In genomic region chr19:21127898-21128297, GRCh38 we compare ENCODE assay signal across 19 cellular contexts. TPM values are rescaled to one million over a fixed set of nuclear protein-coding genes. Genes with fewer than 3 reads are reported as not detected.
DNase-seq lines count a peak whose midpoint lies in the region; FAIRE-seq and TF ChIP-seq lines count a peak whose summit lies in the region.
"Had no signal": no experiment of that assay in that cellular context is flagged by ENCODE, and none has a peak within 500 bp of the region (broad histone marks: within the 10 kb centered on the region; RNA-seq: fewer than 3 reads in every experiment).

No MANE protein-coding gene starts in this region.

- peaks cover 24% of the 10 kb centered on the region for H3K79me1 ChIP-seq in trophoblast cell (ENCODE audit: low read length)

- peaks cover 2 to 9% of the 10 kb centered on the region in 2 experiments for H3K4me1 ChIP-seq in trophoblast cell (ENCODE audit: control insufficient read depth in 1 of 2, insufficient read depth in 2 of 2, low read length in 2 of 2)
- no peaks in the 10 kb centered on the region for H3K4me1 ChIP-seq in right atrium auricular region
- H3K4me1 ChIP-seq: A549 had no signal

- no peak overlapping the region for H3K9ac ChIP-seq in trophoblast cell (ENCODE audit: low read length)

- H2BK12ac ChIP-seq in trophoblast cell (ENCODE audit: low read length), result no peak overlapping the region

- H3K9me3 ChIP-seq in trophoblast cell (ENCODE audit: insufficient read depth, low read depth, low read length), result peaks cover 2% of the 10 kb centered on the region
- H3K9me3 ChIP-seq in right atrium auricular region, result no peaks in the 10 kb centered on the region
- H3K9me3 ChIP-seq: A549 had no signal

- H4K8ac ChIP-seq in trophoblast cell (ENCODE audit: low read depth, low read length), result no peak overlapping the region

- H3K4ac ChIP-seq in trophoblast cell (ENCODE audit: low read depth, low read length), result no peak overlapping the region

- peak overlapping the region; percentile 32 for H3K27ac Mint-ChIP-seq in type B pancreatic cell
- H3K27ac Mint-ChIP-seq: CD14-positive monocyte; CD8-positive, alpha-beta T cell had no signal

- no CpG with 5 or more reads among the region's 4 CpGs for WGBS in trophoblast cell (ENCODE audit: extremely low coverage, insufficient coverage, insufficient read length)

- no peak overlapping the region for H2BK5ac ChIP-seq in trophoblast cell (ENCODE audit: low read depth, low read length, poor library complexity)

- DNase-seq in amniotic epithelial cell (ENCODE audit: low read depth), result peak; percentile 22
- DNase-seq in bronchial epithelial cell (ENCODE audit: low read depth), result no peak
- no peak for DNase-seq in trophoblast cell
- no peak for DNase-seq in type B pancreatic cell (ENCODE audit: extremely low spot score, unreplicated experiment)
- DNase-seq in middle frontal gyrus (ENCODE audit: extremely low spot score, low spot score), result no peak
- no peak for DNase-seq in HuH-7.5 (ENCODE audit: low spot score)
- no peak for DNase-seq in right atrium auricular region (ENCODE audit: low spot score)
- DNase-seq: CD8-positive, alpha-beta T cell; COR-L47; DMS153; DMS79 treated with DMSO at 0.1 percent for 48 hours; EL; GOT3; H9 had no signal

- H3K27me3 Mint-ChIP-seq in type B pancreatic cell, result no peaks in the 10 kb centered on the region

- H2AFZ ChIP-seq in trophoblast cell (ENCODE audit: insufficient read depth, low read length, poor library complexity), result no peak overlapping the region

- H3K27ac ChIP-seq in trophoblast cell (ENCODE audit: low read depth, low read length) (peak overlapping the region; percentile 28), right atrium auricular region (no peak overlapping the region)
- H3K27ac ChIP-seq: A549 had no signal

- H4K91ac ChIP-seq in trophoblast cell (ENCODE audit: low read depth, low read length), result no peak overlapping the region

- no peak overlapping the region for H3K18ac ChIP-seq in trophoblast cell (ENCODE audit: low read length)

- no peaks in the 10 kb centered on the region for H3K79me2 ChIP-seq in trophoblast cell (ENCODE audit: control insufficient read depth, insufficient read depth, low read length, poor library complexity)

- H3K14ac ChIP-seq in trophoblast cell (ENCODE audit: low read length), result no peak overlapping the region

- no peak overlapping the region for H3K23ac ChIP-seq in trophoblast cell (ENCODE audit: low read length)

- H3K36me3 Mint-ChIP-seq in type B pancreatic cell, result peaks cover 19% of the 10 kb centered on the region
- H3K36me3 Mint-ChIP-seq: CD8-positive, alpha-beta T cell had no signal

- peaks cover 29% of the 10 kb centered on the region for H3K4me1 Mint-ChIP-seq in type B pancreatic cell (ENCODE audit: unreplicated experiment)
- H3K4me1 Mint-ChIP-seq: CD14-positive monocyte had no signal

- H3K4me2 ChIP-seq in trophoblast cell (ENCODE audit: low read length), result no peak overlapping the region
- H3K4me2 ChIP-seq: A549 had no signal

- TF ChIP-seq CTCF in bronchial epithelial cell (IDR thresholded peaks at IDR 0.05; ENCODE audit: insufficient read depth, low read length, severe bottlenecking) (no peak), type B pancreatic cell (conservative IDR thresholded peaks at IDR 0.05) (no peak), right atrium auricular region (IDR thresholded peaks at IDR 0.05) (no peak)

- H2AK5ac ChIP-seq in trophoblast cell (ENCODE audit: low read length), result no peak overlapping the region

- H3K4me3 Mint-ChIP-seq in type B pancreatic cell, result no peak overlapping the region
- H3K4me3 Mint-ChIP-seq: CD14-positive monocyte; CD8-positive, alpha-beta T cell; H9 had no signal

- peak; percentile 7 for FAIRE-seq in bronchial epithelial cell (lab: Jason Lieb, UNC)
- FAIRE-seq: A549, D721Med, G401.6, GM12891 had no signal

- H3K4me3 ChIP-seq in bronchial epithelial cell (ENCODE audit: low read depth, low read length) (no peak overlapping the region), trophoblast cell (ENCODE audit: low read depth, low read length) (no peak overlapping the region), right atrium auricular region (no peak overlapping the region)
- H3K4me3 ChIP-seq: A549 had no signal

- H3K36me3 ChIP-seq in bronchial epithelial cell (ENCODE audit: control insufficient read depth, insufficient read depth, low read length) (no peaks in the 10 kb centered on the region), trophoblast cell (ENCODE audit: control insufficient read depth in 1 of 2, insufficient read depth in 2 of 2, low read length in 2 of 2) (peaks cover under 1 to 2% of the 10 kb centered on the region in 2 experiments), right atrium auricular region (no peaks in the 10 kb centered on the region)

- peaks cover 9% of the 10 kb centered on the region for H3K9me3 Mint-ChIP-seq in type B pancreatic cell

- H2BK120ac ChIP-seq in trophoblast cell (ENCODE audit: insufficient read depth, low read length, poor library complexity), result peak overlapping the region; percentile 66

- H3K27me3 ChIP-seq in bronchial epithelial cell (ENCODE audit: control insufficient read depth, insufficient read depth, low read length) (no peaks in the 10 kb centered on the region), trophoblast cell (ENCODE audit: insufficient read depth, low read length) (no peaks in the 10 kb centered on the region), right atrium auricular region (no peaks in the 10 kb centered on the region)

- H4K12ac ChIP-seq in trophoblast cell (ENCODE audit: low read depth, low read length), result no peak overlapping the region

RNA-seq across cellular contexts. Expression of gene ZNF431, which starts 13.9 kb away (rescaled TPM):
- total RNA-seq in bronchial epithelial cell (9.0 and 14.8 TPM in 2 replicates), type B pancreatic cell (ENCODE audit: low replicate concordance) (38.0 and 40.6 TPM in 2 replicates), right atrium auricular region (1 to 10 TPM; 2.3 to 3.0 TPM)
- polyA plus RNA-seq in trophoblast cell (2013), result 23.9 and 25.2 TPM in 2 replicates

RNA-seq across cellular contexts. Expression of gene ZNF714, which starts 45.9 kb away (rescaled TPM):
- total RNA-seq in bronchial epithelial cell (3.7 and 7.3 TPM in 2 replicates), type B pancreatic cell (ENCODE audit: low replicate concordance) (20.7 and 40.6 TPM in 2 replicates), right atrium auricular region (1 to 10 TPM; 1.4 to 2.4 TPM)
- polyA plus RNA-seq in trophoblast cell (2013), result 42.2 and 42.3 TPM in 2 replicates
